8 cellular contexts compared by ENCODE assay signal in the genomic region with DNA sequence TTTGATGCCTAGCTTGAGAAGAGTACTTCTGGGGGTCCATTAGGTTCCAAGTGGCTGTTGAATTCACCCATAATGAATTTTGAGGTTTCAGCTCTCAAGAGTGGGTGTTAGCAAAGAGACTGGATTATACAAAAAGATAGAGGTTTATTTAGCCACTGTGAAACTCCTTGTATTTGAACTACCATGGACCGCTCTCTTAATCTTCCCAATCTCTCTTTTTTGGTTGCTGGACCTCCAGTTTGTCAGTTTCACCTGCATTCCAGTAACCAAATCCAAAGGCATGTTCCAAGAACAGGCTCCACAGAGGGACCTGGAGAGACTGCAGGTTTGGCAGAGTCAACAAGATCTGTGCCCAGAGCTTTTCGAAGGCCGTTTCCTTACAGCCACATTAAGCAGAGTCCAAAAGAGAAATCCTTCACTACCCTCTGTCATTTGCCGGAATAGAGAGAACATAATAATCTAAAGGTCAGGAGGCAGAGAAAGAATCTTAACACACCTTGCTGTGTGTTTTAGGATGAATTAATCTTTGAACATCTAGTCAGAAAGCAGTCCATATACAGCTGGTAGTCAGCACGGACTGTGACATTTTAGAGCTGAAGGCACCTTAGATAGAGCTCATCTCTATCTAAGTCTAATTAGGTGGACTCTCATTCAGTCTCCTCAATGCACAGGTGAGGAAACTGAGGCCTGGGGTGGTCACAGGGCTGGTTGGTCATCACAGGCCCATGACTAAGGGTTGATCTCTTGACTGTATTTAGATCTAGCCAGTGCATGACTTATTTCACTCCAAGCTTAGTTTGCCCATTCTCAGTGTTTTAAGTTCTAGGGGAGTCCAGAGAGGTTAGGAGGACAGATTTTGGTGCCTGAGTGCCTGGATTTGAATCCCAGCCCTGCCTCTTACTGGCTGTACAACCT. TPM values are rescaled to one million over a fixed set of nuclear protein-coding genes. Genes with fewer than 3 reads are reported as not detected.
DNase-seq lines count a peak whose midpoint lies in the region; ATAC-seq and TF ChIP-seq lines count a peak whose summit lies in the region.

No MANE protein-coding gene starts in this region.

- H3K27me3 ChIP-seq in PC-9 (ENCODE audit: insufficient read depth, low read depth), result no peaks in the 10 kb centered on the region

- no TSS peak for BruUV-seq in PC-9 (replicated peaks; lab: Mats Ljungman, UMichigan)

- H3K9me3 ChIP-seq in PC-9 (ENCODE audit: insufficient read depth, low read depth), result no peaks in the 10 kb centered on the region

- in situ Hi-C loops in ACHN (cut with HindIII; ENCODE audit: low pct_ligation_motif_present, low pct_unique_long_range_greater_than_20kb, low sequenced_read_pairs), result no loop called here

- no peak for TF ChIP-seq POLR2A in erythroblast (IDR thresholded peaks at IDR 0.05; ENCODE audit: low read length)

- DNase-seq in PC-9 (no peak), erythroblast (lab: John Stamatoyannopoulos, UW) (peak; percentile 26 to 42), skeletal muscle cell (ENCODE audit: low read depth) (no peak), ACHN (no peak), HuH-7 (ENCODE audit: low spot score) (no peak)
- DNase-seq in stimulated activated CD4-positive, alpha-beta T cell treated with anti-CD3 and anti-CD28 coated beads, Interleukin-1b, Interleukin-23, amount 100 ng/mL, for 48 hours, result no peak

- no peaks in the 10 kb centered on the region for H4K20me1 ChIP-seq in PC-9 (ENCODE audit: insufficient read depth)

- H3K4me3 ChIP-seq in GM12875 (ENCODE audit: low read depth, low read length), result peak overlapping the region; percentile 89
- H3K4me3 ChIP-seq in PC-9, result peak overlapping the region; percentile 79
- H3K4me3 ChIP-seq in skeletal muscle cell (ENCODE audit: low read depth, low read length), result peak overlapping the region; percentile 91

- peaks cover 48% of the 10 kb centered on the region for H3K4me1 ChIP-seq in PC-9 (replicated peaks; ENCODE audit: insufficient read depth)

- intact Hi-C loops in PC-9 (cut with micrococcal nuclease; ENCODE audit: unreplicated experiment), result loop anchor here (2.0 to 5.0 kb wide), 2 partner anchors 25 to 38 kb away; no protein-coding TSS in a partner anchor

- H3K27ac ChIP-seq in PC-9, result 0 out of 2 replicates have a peak overlapping the region, but pooled peaks have one; percentile 13

- H3K79me2 ChIP-seq in PC-9 (ENCODE audit: low read depth), result peaks cover 55% of the 10 kb centered on the region

- H3F3A ChIP-seq in PC-9 (ENCODE audit: insufficient read depth, low read depth), result peaks cover 11% of the 10 kb centered on the region

- H3K4me2 ChIP-seq in PC-9, result peak overlapping the region; percentile 85

- POLR2A ChIA-PET in PC-9 (lab: Charles Lee; ENCODE audit: unreplicated experiment), result interaction anchor here (0.8 kb wide), 1 partner anchor 26 kb away, joined by 4 read pairs; no protein-coding TSS in a partner anchor

- TF ChIP-seq CTCF in GM12875 (IDR thresholded peaks at IDR 0.05; ENCODE audit: borderline replicate concordance, insufficient read depth, low read depth, low read length) (no peak), PC-9 (conservative IDR thresholded peaks at IDR 0.05) (no peak)

- H2AFZ ChIP-seq in PC-9, result no peak overlapping the region

- H3K36me3 ChIP-seq in PC-9 (ENCODE audit: low read depth), result 0 out of 2 replicates have a peak, but pooled peaks cover 7% of the 10 kb centered on the region

- no peak for ATAC-seq in GM21526 (IDR thresholded peaks at IDR 0.05; ENCODE audit: low FRiP score, unreplicated experiment)

- H3K9me2 ChIP-seq in PC-9 (ENCODE audit: insufficient read depth), result no peaks in the 10 kb centered on the region

- CTCF ChIA-PET in PC-9 (lab: Charles Lee), result interaction anchor here (0.8 to 1.3 kb wide), 2 partner anchors 32 to 40 kb away, joined by 3 to 4 read pairs; no protein-coding TSS in a partner anchor

RNA-seq across cellular contexts. Expression of gene ABHD2, which starts 1.3 kb away (rescaled TPM):
- 86.8 and 148 TPM in 2 replicates for total RNA-seq in PC-9 (2021)

Comparison
In these comparisons a context has a peak if more than half of its experiments do, and no peak if none do; other contexts are left out.
1. DNase-seq: peak in erythroblast (2 of 2); none in PC-9 (0 of 2), skeletal muscle cell (single experiment), ACHN (single experiment), HuH-7 (single experiment) and stimulated activated CD4-positive, alpha-beta T cell treated with anti-CD3 and anti-CD28 coated beads, Interleukin-1b, Interleukin-23, amount 100 ng/mL, for 48 hours (single experiment).
2. Peak in every context shown above with its lines, with median percentiles within 50 percentile points of each other: H3K4me3 ChIP-seq.